Comparison of ENCODE assay signal across 8 cellular contexts in the genomic region with DNA sequence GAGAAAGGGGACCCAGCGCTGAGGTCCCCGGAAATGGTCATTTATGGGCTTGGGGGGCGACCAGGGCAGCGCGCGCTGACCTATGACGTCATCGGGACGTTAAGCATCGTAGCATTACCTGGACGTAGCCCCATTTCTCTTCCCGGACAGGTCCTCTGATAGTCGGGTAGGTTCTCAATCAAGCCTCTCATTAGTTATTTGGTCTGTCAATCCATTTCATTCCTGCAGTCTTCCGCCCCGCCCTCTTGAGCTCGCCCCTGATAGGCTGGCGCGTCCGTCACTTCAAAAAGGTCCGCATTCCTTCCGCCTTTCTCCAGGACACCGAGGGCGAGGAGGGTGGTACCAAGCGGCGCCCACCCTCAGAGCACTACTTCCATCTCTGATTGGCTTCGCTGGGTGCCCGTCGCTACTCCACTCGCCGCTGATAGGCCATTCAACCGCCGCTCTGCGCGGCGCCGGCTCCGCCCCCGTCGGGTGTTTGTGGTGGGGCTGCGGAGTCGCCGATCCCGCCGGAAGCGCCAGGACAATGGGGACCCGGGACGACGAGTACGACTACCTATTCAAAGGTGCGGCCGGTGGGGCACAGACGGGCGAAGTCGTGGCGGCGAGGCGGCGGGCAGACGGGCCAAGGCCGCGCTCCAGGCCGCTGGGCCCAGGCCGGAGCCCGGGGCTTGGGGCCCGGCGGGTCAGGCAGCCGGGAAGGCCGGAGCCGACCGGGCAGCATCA. TPM values are rescaled to one million over a fixed set of nuclear protein-coding genes. Genes with fewer than 3 reads are reported as not detected.
DNase-seq lines count a peak whose midpoint lies in the region; ATAC-seq and TF ChIP-seq lines count a peak whose summit lies in the region.

RAB11B (plus strand) TSS at position 470 of the 726 bp plus-strand sequence; CDS start at position 527, 57 bp downstream.

- intact Hi-C loops in head of caudate nucleus (cut with DNase I), result no loop called here

- DNase-seq in GM12864 (ENCODE audit: low read depth), result peak; percentile 100
- DNase-seq in NCI-H1417 (lab: John Stamatoyannopoulos, UW), result peak; percentile 96 to 100 (median 100)
- DNase-seq in SW 1271 (lab: John Stamatoyannopoulos, UW), result peak; percentile 99 to 100
- peak; percentile 95 for DNase-seq in activated naive CD8-positive, alpha-beta T cell treated with anti-CD3 and anti-CD28 coated beads, Interleukin-2, amount 50 U/mL, for 16 hours (ENCODE audit: low read depth, low spot score)
- peak; percentile 99 to 100 (median 100) for DNase-seq in head of caudate nucleus
- peak; percentile 99 for DNase-seq in osteocyte (ENCODE audit: extremely low spot score, unreplicated experiment)

- H3K9me3 Mint-ChIP-seq in osteocyte (ENCODE audit: unreplicated experiment), result peaks cover 5% of the 10 kb centered on the region

- peaks cover 6% of the 10 kb centered on the region for H3K36me3 Mint-ChIP-seq in osteocyte (ENCODE audit: unreplicated experiment)

- TF ChIP-seq CTCF in GM12864 (IDR thresholded peaks at IDR 0.05; ENCODE audit: low read depth, low read length, missing control alignments), result no peak
- TF ChIP-seq CTCF in osteocyte (IDR thresholded peaks at IDR 0.05), result no peak

- no peaks in the 10 kb centered on the region for H3K27me3 Mint-ChIP-seq in osteocyte (ENCODE audit: unreplicated experiment)

- peak; percentile 91 for ATAC-seq in HG02759 (IDR thresholded peaks at IDR 0.05; ENCODE audit: unreplicated experiment)

- H3K9me3 ChIP-seq in thymus (ENCODE audit: control insufficient read depth), result no peaks in the 10 kb centered on the region

- no peaks in the 10 kb centered on the region for H3K27me3 ChIP-seq in thymus (ENCODE audit: control insufficient read depth, insufficient read depth)

- H3K4me1 Mint-ChIP-seq in osteocyte (ENCODE audit: unreplicated experiment), result peaks cover 42% of the 10 kb centered on the region

- under 1% methylated on average over 70 of the region's 70 CpGs for WGBS in thymus

- peak within 1 kb of the TSS; percentile 90 for H3K4me3 Mint-ChIP-seq in osteocyte (ENCODE audit: unreplicated experiment)

- H3K4me3 ChIP-seq in GM12864 (ENCODE audit: low read depth, low read length) (peak within 1 kb of the TSS; percentile 90), thymus (ENCODE audit: low read length) (peak within 1 kb of the TSS; percentile 86)

- H3K4me1 ChIP-seq in thymus (ENCODE audit: control insufficient read depth, insufficient read depth, low read length), result peaks cover 6% of the 10 kb centered on the region

- H3K27ac Mint-ChIP-seq in osteocyte (ENCODE audit: unreplicated experiment), result peak within 1 kb of the TSS; percentile 97

- peaks cover 13% of the 10 kb centered on the region for H3K36me3 ChIP-seq in thymus (ENCODE audit: control insufficient read depth, insufficient read depth)

- peak within 1 kb of the TSS; percentile 98 for H3K27ac ChIP-seq in thymus (ENCODE audit: low read depth)

RNA-seq across cellular contexts. Expression of gene RAB11B, which starts in this region (rescaled TPM):
- total RNA-seq in osteocyte, result 126 and 130 TPM in 2 replicates
- polyA plus RNA-seq in thymus, result 81.9 TPM

Comparison
In these comparisons a context has a peak if more than half of its experiments do, and no peak if none do; other contexts are left out.
1. Peak in every context shown above with its lines: DNase-seq, ATAC-seq, H3K4me3 ChIP-seq and H3K27ac ChIP-seq.